In genomic region chr4:94852601-94853000, GRCh38 we compare ENCODE assay signal across 17 cellular contexts.
"Had no signal": no experiment of that assay in that cellular context is flagged by ENCODE, and none has a peak within 500 bp of the region (broad histone marks: within the 10 kb centered on the region; RNA-seq: fewer than 3 reads in every experiment).

No MANE protein-coding gene starts in this region.

- H3K9me3 ChIP-seq: esophagus muscularis mucosa, gastrocnemius medialis, heart right ventricle, neutrophil, tibial artery, upper lobe of left lung, uterus had no signal

- H3K36me3 Mint-ChIP-seq: naive thymus-derived CD8-positive, alpha-beta T cell had no signal

- DNase-seq: effector memory CD8-positive, alpha-beta T cell; gastrocnemius medialis; heart right ventricle; hypothalamus; kidney glomerular epithelial cell; naive thymus-derived CD8-positive, alpha-beta T cell; posterior cingulate gyrus; small intestine; stimulated activated CD4-positive, alpha-beta T cell treated with anti-CD3 and anti-CD28 coated beads, Interleukin-12 subunit alpha, Interleukin-12 subunit beta, amount 100 ng/mL, for 4 hours; stimulated activated naive CD8-positive, alpha-beta T cell treated with anti-CD3 and anti-CD28 coated beads, Interleukin-15, Interleukin-2, amounts not matched to agents 100 U/mL and 50 U/mL, for 24 hours; tibial artery; upper lobe of left lung; uterus had no signal

- H3K4me3 ChIP-seq: esophagus muscularis mucosa, gastrocnemius medialis, heart right ventricle, tibial artery, upper lobe of left lung, uterus had no signal

- H3K4me3 Mint-ChIP-seq: dendritic cell treated with granulocyte-macrophage colony-stimulating factor and Interleukin-4, amounts not matched to agents 40 ng/mL and 50 ng/mL, for 4 days; effector memory CD8-positive, alpha-beta T cell; naive thymus-derived CD8-positive, alpha-beta T cell had no signal

- H3K27ac Mint-ChIP-seq: dendritic cell treated with granulocyte-macrophage colony-stimulating factor and Interleukin-4, amounts not matched to agents 40 ng/mL and 50 ng/mL, for 4 days; effector memory CD8-positive, alpha-beta T cell; naive thymus-derived CD8-positive, alpha-beta T cell had no signal

- H3K27ac ChIP-seq: epithelial cell of prostate, esophagus muscularis mucosa, gastrocnemius medialis, heart right ventricle, neutrophil, tibial artery, upper lobe of left lung, uterus had no signal

- H3K27me3 ChIP-seq: esophagus muscularis mucosa, gastrocnemius medialis, neutrophil, tibial artery, upper lobe of left lung, uterus had no signal

- H3K4me1 Mint-ChIP-seq: naive thymus-derived CD8-positive, alpha-beta T cell had no signal

- H3K27me3 Mint-ChIP-seq: dendritic cell treated with granulocyte-macrophage colony-stimulating factor and Interleukin-4, amounts not matched to agents 40 ng/mL and 50 ng/mL, for 4 days; effector memory CD8-positive, alpha-beta T cell had no signal

- H3K36me3 ChIP-seq: esophagus muscularis mucosa, gastrocnemius medialis, heart right ventricle, neutrophil, tibial artery, upper lobe of left lung, uterus had no signal

- H3K9me3 Mint-ChIP-seq: dendritic cell treated with granulocyte-macrophage colony-stimulating factor and Interleukin-4, amounts not matched to agents 40 ng/mL and 50 ng/mL, for 4 days; naive thymus-derived CD8-positive, alpha-beta T cell had no signal

- H3K4me1 ChIP-seq: heart right ventricle, upper lobe of left lung, uterus had no signal
